ENCODE assay signal across 21 cellular contexts in the genomic region with DNA sequence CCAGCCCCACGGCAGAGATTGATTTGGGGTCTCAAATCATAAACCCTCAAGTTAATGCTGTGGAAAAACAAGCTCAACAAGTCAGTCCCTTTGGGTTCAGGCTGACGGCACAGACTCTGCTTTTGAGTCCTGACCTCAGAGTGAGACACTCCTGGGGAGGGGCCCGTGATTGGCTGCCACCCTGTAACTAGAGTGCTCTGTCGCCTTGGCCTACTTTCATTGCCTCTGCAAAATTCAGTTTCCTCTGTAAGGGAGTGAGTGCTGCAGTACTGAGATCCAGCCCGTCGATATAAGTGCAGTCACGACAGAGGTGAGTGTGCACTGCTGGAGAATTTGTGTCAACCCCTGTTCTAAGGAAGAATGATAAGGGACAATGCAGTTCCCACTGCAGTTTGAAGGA.
"Had no signal": no experiment of that assay in that cellular context is flagged by ENCODE, and none has a peak within 500 bp of the region (broad histone marks: within the 10 kb centered on the region; RNA-seq: fewer than 3 reads in every experiment).

No MANE protein-coding gene starts in this region.

- H3K4me3 Mint-ChIP-seq: dendritic cell treated with granulocyte-macrophage colony-stimulating factor and Interleukin-4, amounts not matched to agents 40 ng/mL and 50 ng/mL, for 4 days; endodermal cell; naive thymus-derived CD8-positive, alpha-beta T cell; neural crest cell had no signal

- H3K9me3 ChIP-seq: right atrium auricular region, sigmoid colon, upper lobe of right lung, vagina had no signal

- H3K27ac Mint-ChIP-seq: dendritic cell treated with granulocyte-macrophage colony-stimulating factor and Interleukin-4, amounts not matched to agents 40 ng/mL and 50 ng/mL, for 4 days; endodermal cell; naive thymus-derived CD8-positive, alpha-beta T cell had no signal

- H3K4me1 Mint-ChIP-seq: neural crest cell had no signal

- H3K79me2 ChIP-seq: hepatocyte had no signal

- DNase-seq: endodermal cell; erythroblast; foreskin melanocyte; head of caudate nucleus; kidney glomerular epithelial cell; mammary epithelial cell; naive thymus-derived CD8-positive, alpha-beta T cell; posterior cingulate gyrus; sigmoid colon; stimulated activated CD4-positive, alpha-beta T cell treated with anti-CD3 and anti-CD28 coated beads, Interleukin-2, amount 100 ng/mL, for 24 hours; stimulated activated CD4-positive, alpha-beta T cell treated with anti-CD3 and anti-CD28 coated beads, Interleukin-4, amount 100 ng/mL, for 4 hours; stimulated activated naive CD4-positive, alpha-beta T cell; upper lobe of right lung had no signal

- H3K4me1 ChIP-seq: right atrium auricular region, upper lobe of right lung, vagina had no signal

- FAIRE-seq: colon, endothelial cell of umbilical vein had no signal

- H3K27me3 ChIP-seq: hepatocyte, right atrium auricular region, sigmoid colon, upper lobe of right lung, vagina had no signal

- H2AFZ ChIP-seq: hepatocyte had no signal

- H3K9me3 Mint-ChIP-seq: dendritic cell treated with granulocyte-macrophage colony-stimulating factor and Interleukin-4, amounts not matched to agents 40 ng/mL and 50 ng/mL, for 4 days; naive thymus-derived CD8-positive, alpha-beta T cell; neural crest cell had no signal

- H3K27ac ChIP-seq: hepatocyte, right atrium auricular region, sigmoid colon, skin epidermis, upper lobe of right lung, vagina had no signal

- H3K4me3 ChIP-seq: hepatocyte, right atrium auricular region, sigmoid colon, skin epidermis, upper lobe of right lung, vagina had no signal

- H3K4me2 ChIP-seq: hepatocyte had no signal

- H3K27me3 Mint-ChIP-seq: dendritic cell treated with granulocyte-macrophage colony-stimulating factor and Interleukin-4, amounts not matched to agents 40 ng/mL and 50 ng/mL, for 4 days; naive thymus-derived CD8-positive, alpha-beta T cell had no signal
